ENCODE assay signal across 12 cellular contexts in genomic region chr17:61015966-61016365, GRCh38.
"Had no signal": no experiment of that assay in that cellular context is flagged by ENCODE, and none has a peak within 500 bp of the region (broad histone marks: within the 10 kb centered on the region; RNA-seq: fewer than 3 reads in every experiment).

No MANE protein-coding gene starts in this region.

- H3K36me3 ChIP-seq: gastrocnemius medialis, lower lobe of right lung, thyroid gland had no signal

- H3K27ac ChIP-seq: coronary artery, epithelial cell of prostate, gastrocnemius medialis, lower lobe of right lung, thyroid gland had no signal

- H3K9me3 ChIP-seq: gastrocnemius medialis, lower lobe of right lung, thyroid gland had no signal

- H3K4me3 ChIP-seq: coronary artery, gastrocnemius medialis, lower lobe of right lung, skin epidermis, thyroid gland had no signal

- ATAC-seq: activated CD4-positive, CD25-positive, alpha-beta regulatory T cell treated with anti-CD3 and anti-CD28 coated beads, Interleukin-2, amount 50 U/mL, for 24 hours; gastrocnemius medialis; lower lobe of right lung had no signal

- H3K4me1 ChIP-seq: gastrocnemius medialis, lower lobe of right lung, thyroid gland had no signal

- DNase-seq: activated naive CD4-positive, alpha-beta T cell treated with anti-CD3 and anti-CD28 coated beads, Interleukin-2, amount 50 U/mL, for 16 hours; central memory CD4-positive, alpha-beta T cell; effector CD4-positive, alpha-beta T cell; gastrocnemius medialis; lower lobe of right lung; naive B cell; T-helper 2 cell; thyroid gland had no signal

- H3K27me3 ChIP-seq: gastrocnemius medialis, thyroid gland had no signal
